ENCODE assay signal across 1 cellular context in genomic region chr19:38974599-38975213, GRCh38.
TF ChIP-seq lines count a peak whose summit lies in the region.

No MANE protein-coding gene starts in this region.

TF ChIP-seq in A549, 52 proteins besides CTCF, POLR2A, EP300 and RAD21 (continued from another document):
- TF ChIP-seq, protein P1, sequence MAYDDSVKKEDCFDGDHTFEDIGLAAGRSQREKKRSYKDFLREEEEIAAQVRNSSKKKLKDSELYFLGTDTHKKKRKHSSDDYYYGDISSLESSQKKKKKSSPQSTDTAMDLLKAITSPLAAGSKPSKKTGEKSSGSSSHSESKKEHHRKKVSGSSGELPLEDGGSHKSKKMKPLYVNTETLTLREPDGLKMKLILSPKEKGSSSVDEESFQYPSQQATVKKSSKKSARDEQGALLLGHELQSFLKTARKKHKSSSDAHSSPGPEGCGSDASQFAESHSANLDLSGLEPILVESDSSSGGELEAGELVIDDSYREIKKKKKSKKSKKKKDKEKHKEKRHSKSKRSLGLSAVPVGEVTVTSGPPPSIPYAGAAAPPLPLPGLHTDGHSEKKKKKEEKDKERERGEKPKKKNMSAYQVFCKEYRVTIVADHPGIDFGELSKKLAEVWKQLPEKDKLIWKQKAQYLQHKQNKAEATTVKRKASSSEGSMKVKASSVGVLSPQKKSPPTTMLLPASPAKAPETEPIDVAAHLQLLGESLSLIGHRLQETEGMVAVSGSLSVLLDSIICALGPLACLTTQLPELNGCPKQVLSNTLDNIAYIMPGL (CRISPR knock-in tag; IDR thresholded peaks at IDR 0.05; ENCODE audit: borderline replicate concordance): 0 out of 2 replicates have a peak, but pooled peaks have one; percentile 85
- no peak for TF ChIP-seq ZNF302 (CRISPR knock-in tag; IDR thresholded peaks at IDR 0.05)
